In genomic region chr5:1838013-1838412, GRCh38 we compare ENCODE assay signal across 19 cellular contexts. TPM values are rescaled to one million over a fixed set of nuclear protein-coding genes. Genes with fewer than 3 reads are reported as not detected.
A peak's percentile ranks its signal among the peaks of the same experiment; 100 is the strongest.
DNase-seq lines count a peak whose midpoint lies in the region; ATAC-seq, FAIRE-seq and TF ChIP-seq lines count a peak whose summit lies in the region.
"Had no signal": no experiment of that assay in that cellular context is flagged by ENCODE, and none has a peak within 500 bp of the region (broad histone marks: within the 10 kb centered on the region; RNA-seq: fewer than 3 reads in every experiment).

No MANE protein-coding gene starts in this region.

- H3K27me3 ChIP-seq in BLaER1 (peaks cover 25% of the 10 kb centered on the region), RWPE2 (ENCODE audit: insufficient read depth, poor library complexity, severe bottlenecking) (peaks cover 7% of the 10 kb centered on the region), osteoblast (ENCODE audit: insufficient read depth, low read length) (peaks cover 16% of the 10 kb centered on the region)

- H3K4me1 ChIP-seq in BLaER1 (peaks cover 31% of the 10 kb centered on the region), RWPE2 (ENCODE audit: insufficient read depth, poor library complexity, severe bottlenecking) (no peaks in the 10 kb centered on the region), kidney (ENCODE audit: control insufficient read depth in 1 of 2, insufficient read depth in 1 of 2, low read depth in 1 of 2, low read length in 2 of 2) (no peaks in the 10 kb centered on the region), osteoblast (ENCODE audit: insufficient read depth, low read length) (no peaks in the 10 kb centered on the region)
- H3K4me1 ChIP-seq: BE2C had no signal

- intact Hi-C loops in kidney (cut with DNase I) = no loop called here

- TF ChIP-seq CTCF in RWPE2 (IDR thresholded peaks at IDR 0.05; ENCODE audit: poor library complexity, severe bottlenecking) (no peak), kidney (IDR thresholded peaks at IDR 0.05; ENCODE audit: borderline replicate concordance, extremely low read depth, insufficient read depth) (no peak), osteoblast (IDR thresholded peaks at IDR 0.05; ENCODE audit: extremely low read depth, low read depth, low read length) (no peak)

- H2AFZ ChIP-seq in osteoblast (ENCODE audit: low read length) = no peak overlapping the region
- H2AFZ ChIP-seq: GM23338 had no signal

- H3K4me3 ChIP-seq in BLaER1 (no peak overlapping the region), RWPE2 (ENCODE audit: severe bottlenecking) (no peak overlapping the region), kidney (ENCODE audit: low read length in 2 of 2) (no peak overlapping the region), osteoblast (ENCODE audit: insufficient read depth, low read length) (no peak overlapping the region)
- H3K4me3 ChIP-seq: GM23338 had no signal

- peak; percentile 53 for DNase-seq in RWPE2 (ENCODE audit: low spot score)
- DNase-seq in kidney = peak; percentile 49
- DNase-seq in osteoblast (ENCODE audit: insufficient read length, low spot score, missing footprints) = peak; percentile 78
- no peak for DNase-seq in activated gamma-delta T cell treated with Interleukin-2 at 50 U/mL for 16 hours
- no peak for DNase-seq in ureter (ENCODE audit: low spot score)
- DNase-seq in MV-4-11 (lab: John Stamatoyannopoulos, UW) = no peak
- DNase-seq: BE2C; Caco-2; CD4-positive, alpha-beta T cell; HFFc6 had no signal

- H3K27ac ChIP-seq in BLaER1 = no peak overlapping the region
- no peak overlapping the region for H3K27ac ChIP-seq in RWPE2 (ENCODE audit: poor library complexity, severe bottlenecking)
- no peak overlapping the region for H3K27ac ChIP-seq in kidney (ENCODE audit: low read depth in 2 of 2, low read length in 2 of 2)
- H3K27ac ChIP-seq in osteoblast (ENCODE audit: low read depth, low read length) = no peak overlapping the region
- H3K27ac ChIP-seq: C4-2B had no signal

- H3K9ac ChIP-seq in BLaER1 = 0 out of 2 replicates have a peak overlapping the region, but pooled peaks have one; percentile 14
- H3K9ac ChIP-seq in kidney (ENCODE audit: low read length in 2 of 2) = no peak overlapping the region

- no peaks in the 10 kb centered on the region for H3K79me2 ChIP-seq in osteoblast (ENCODE audit: insufficient read depth, low read length)

- H4K20me1 ChIP-seq in BLaER1 (no peaks in the 10 kb centered on the region), osteoblast (ENCODE audit: insufficient read depth, low read length) (no peaks in the 10 kb centered on the region)

- H3K36me3 ChIP-seq in BLaER1 = no peaks in the 10 kb centered on the region
- no peaks in the 10 kb centered on the region for H3K36me3 ChIP-seq in RWPE2 (ENCODE audit: low read depth)
- H3K36me3 ChIP-seq in kidney (ENCODE audit: control insufficient read depth in 1 of 2, insufficient read depth in 2 of 2, low read length in 2 of 2) = no peaks in the 10 kb centered on the region
- no peaks in the 10 kb centered on the region for H3K36me3 ChIP-seq in osteoblast (ENCODE audit: insufficient read depth, low read length)
- H3K36me3 ChIP-seq: BE2C had no signal

- H3K9me3 ChIP-seq in BLaER1 (no peaks in the 10 kb centered on the region), RWPE2 (ENCODE audit: severe bottlenecking) (no peaks in the 10 kb centered on the region), kidney (ENCODE audit: control insufficient read depth in 1 of 2, low read length in 2 of 2) (no peaks in the 10 kb centered on the region), osteoblast (ENCODE audit: low read depth, low read length) (no peaks in the 10 kb centered on the region)
- H3K9me3 ChIP-seq: BE2C, Caco-2 had no signal

- ATAC-seq in RWPE2 (ENCODE audit: low read depth) = no peak
- ATAC-seq: GM23338, HCT116 had no signal

- FAIRE-seq in kidney (lab: Jason Lieb, UNC) = no peak
- FAIRE-seq: D721Med, G401.6, GM12891, GM19239 had no signal

- H3K4me2 ChIP-seq in BLaER1 = no peak overlapping the region; the same call in 1 of the 2 replicates
- H3K4me2 ChIP-seq in osteoblast (ENCODE audit: insufficient read depth, low read length) = no peak overlapping the region
- H3K4me2 ChIP-seq: GM23338 had no signal

RNA-seq across cellular contexts. Expression of gene NDUFS6, which starts 36.8 kb away (rescaled TPM):
- total RNA-seq in kidney = 31.1 TPM
- polyA plus RNA-seq in kidney (ENCODE audit: insufficient read depth, low read depth, low replicate concordance) = 164 TPM
- total RNA-seq in osteoblast = 19.2 and 23.9 TPM in 2 replicates
- total RNA-seq in ureter = 22.9 TPM

RNA-seq across cellular contexts. Expression of gene MRPL36, which starts 38.4 kb away (rescaled TPM):
- 29.6 TPM for total RNA-seq in kidney
- polyA plus RNA-seq in kidney (ENCODE audit: insufficient read depth, low read depth, low replicate concordance) = 96.7 TPM
- 35.1 and 35.7 TPM in 2 replicates for total RNA-seq in osteoblast
- total RNA-seq in ureter = 33.2 TPM

RNA-seq across cellular contexts. Expression of gene IRX4, which starts 44.7 kb away (rescaled TPM):
- not detected for total RNA-seq in kidney
- polyA plus RNA-seq in kidney (ENCODE audit: insufficient read depth, low read depth, low replicate concordance) = not detected
- total RNA-seq in osteoblast = not detected in 2 replicates
- total RNA-seq in ureter = not detected
- total RNA-seq: A172; Caco-2; CD4-positive, alpha-beta T cell; HFFc6 had no signal

Comparison
In these comparisons a context has a peak if more than half of its experiments do, and no peak if none do; other contexts are left out.
1. DNase-seq: peak in RWPE2 (single experiment), kidney (single experiment) and osteoblast (single experiment); none in activated gamma-delta T cell treated with Interleukin-2 at 50 U/mL for 16 hours (single experiment), ureter (single experiment) and MV-4-11 (single experiment).